Comparison of ENCODE assay signal across 23 cellular contexts in genomic region chr7:149732111-149732561, GRCh38. TPM values are rescaled to one million over a fixed set of nuclear protein-coding genes. Genes with fewer than 3 reads are reported as not detected.
DNase-seq lines count a peak whose midpoint lies in the region; ATAC-seq, FAIRE-seq and TF ChIP-seq lines count a peak whose summit lies in the region.
"Had no signal": no experiment of that assay in that cellular context is flagged by ENCODE, and none has a peak within 500 bp of the region (broad histone marks: within the 10 kb centered on the region; RNA-seq: fewer than 3 reads in every experiment).

No MANE protein-coding gene starts in this region.

- WGBS in endodermal cell (ENCODE audit: insufficient coverage in 1 of 2, insufficient read length in 1 of 2), 2 experiments: 92 to 98% methylated on average over 7 to 10 of the region's 10 CpGs

- CTCF ChIA-PET in HEK293 (lab: Yijun Ruan, JAX): interaction anchor here (2.3 kb wide), 1 partner anchor 10 kb away, joined by 12 read pairs; no protein-coding TSS in a partner anchor

- no peak for ATAC-seq in GM21367 (IDR thresholded peaks at IDR 0.05; ENCODE audit: unreplicated experiment)
- ATAC-seq: CD8-positive, alpha-beta T cell had no signal

- no peak overlapping the region for H3K9ac ChIP-seq in endodermal cell (ENCODE audit: extremely low read depth, low read length, poor library complexity, severe bottlenecking)
- H3K9ac ChIP-seq: BLaER1 treated with 17β-estradiol and CSF1 and Interleukin-3, amounts not matched to agents 10 nM and 100 nM had no signal

- H3K4me3 ChIP-seq in BE2C (ENCODE audit: low read depth, low read length): no peak overlapping the region
- H3K4me3 ChIP-seq in HEK293 (ENCODE audit: low read depth, low read length): no peak overlapping the region
- H3K4me3 ChIP-seq in endodermal cell (ENCODE audit: low read length): no peak overlapping the region
- H3K4me3 ChIP-seq in effector memory CD4-positive, alpha-beta T cell (ENCODE audit: insufficient read depth, low read depth, low read length, poor library complexity, severe bottlenecking): no peak overlapping the region
- H3K4me3 ChIP-seq: BLaER1 treated with 17β-estradiol and CSF1 and Interleukin-3, amounts not matched to agents 10 nM and 100 nM had no signal

- H3K27ac ChIP-seq in HEK293 (ENCODE audit: extremely low read depth, low read depth, low read length): no peak overlapping the region
- H3K27ac ChIP-seq in endodermal cell (ENCODE audit: low read depth, low read length): no peak overlapping the region
- no peak overlapping the region for H3K27ac ChIP-seq in effector memory CD4-positive, alpha-beta T cell (ENCODE audit: insufficient read depth, low read length, poor library complexity, severe bottlenecking)
- H3K27ac ChIP-seq: BLaER1 treated with 17β-estradiol and CSF1 and Interleukin-3, amounts not matched to agents 10 nM and 100 nM had no signal

- no peak overlapping the region for H3K27ac Mint-ChIP-seq in endodermal cell
- H3K27ac Mint-ChIP-seq in nephron progenitor cell: peak overlapping the region; percentile 58
- H3K27ac Mint-ChIP-seq: CD8-positive, alpha-beta T cell had no signal

- H3K36me3 ChIP-seq in BE2C (peaks cover 11% of the 10 kb centered on the region), HEK293 (ENCODE audit: control insufficient read depth in 2 of 2, insufficient read depth in 1 of 2, low read length in 2 of 2) (peaks cover 0 to 79% of the 10 kb centered on the region in 2 experiments; a peak in 1 of 3 replicates), endodermal cell (ENCODE audit: control insufficient read depth, insufficient read depth, low read length) (no peaks in the 10 kb centered on the region)
- peaks cover 42% of the 10 kb centered on the region for H3K36me3 ChIP-seq in effector memory CD4-positive, alpha-beta T cell (ENCODE audit: control insufficient read depth, insufficient read depth, low read length)

- TF ChIP-seq CTCF in BE2C (IDR thresholded peaks at IDR 0.05; ENCODE audit: low read depth, low read length) (no peak), HEK293 (tag by site-specific recombination; IDR thresholded peaks at IDR 0.05) (no peak), endodermal cell (conservative IDR thresholded peaks at IDR 0.05) (no peak), nephron progenitor cell (IDR thresholded peaks at IDR 0.05) (no peak), D721Med (IDR thresholded peaks at IDR 0.05; ENCODE audit: insufficient read depth, missing control alignments) (no peak)

- DNase-seq in BE2C: peak; percentile 47
- peak; percentile 26 for DNase-seq in endodermal cell
- no peak for DNase-seq in nephron progenitor cell
- DNase-seq in effector memory CD4-positive, alpha-beta T cell: no peak
- no peak for DNase-seq in D721Med (ENCODE audit: insufficient read length, low spot score)
- no peak for DNase-seq in NCI-H187 (lab: John Stamatoyannopoulos, UW)
- DNase-seq: Calu3; CD8-positive, alpha-beta T cell; DMS53; EL; NCI-H1417; NCI-H187 treated with DMSO at 0.1 percent for 48 hours; NCI-H2227 treated with DMSO at 0.1 percent for 48 hours; NCI-H510A treated with DMSO at 0.1 percent for 48 hours; NCI-H774; SIG-M5 had no signal

- POLR2A ChIA-PET in HEK293 (lab: Yijun Ruan, JAX): no interaction called here

- H3K4me1 ChIP-seq in BE2C (peaks cover 11% of the 10 kb centered on the region), HEK293 (ENCODE audit: control insufficient read depth, insufficient read depth, low read length) (no peaks in the 10 kb centered on the region), endodermal cell (ENCODE audit: control insufficient read depth, insufficient read depth, low read length) (no peaks in the 10 kb centered on the region)
- H3K4me1 ChIP-seq in effector memory CD4-positive, alpha-beta T cell (ENCODE audit: control insufficient read depth, insufficient read depth, low read length, poor library complexity, severe bottlenecking): peaks cover 6% of the 10 kb centered on the region

- H3K9me3 Mint-ChIP-seq in endodermal cell (no peaks in the 10 kb centered on the region), nephron progenitor cell (no peaks in the 10 kb centered on the region)
- H3K9me3 Mint-ChIP-seq: CD8-positive, alpha-beta T cell had no signal

- no peaks in the 10 kb centered on the region for H3K4me1 Mint-ChIP-seq in endodermal cell
- peaks cover 25% of the 10 kb centered on the region for H3K4me1 Mint-ChIP-seq in nephron progenitor cell

- peaks cover 11% of the 10 kb centered on the region for H3K27me3 ChIP-seq in BE2C
- no peaks in the 10 kb centered on the region for H3K27me3 ChIP-seq in endodermal cell (ENCODE audit: control insufficient read depth, insufficient read depth, low read length, poor library complexity, severe bottlenecking)
- no peaks in the 10 kb centered on the region for H3K27me3 ChIP-seq in effector memory CD4-positive, alpha-beta T cell (replicated peaks; ENCODE audit: control insufficient read depth, insufficient read depth, low read length, poor library complexity, severe bottlenecking)
- H3K27me3 ChIP-seq: BLaER1 treated with 17β-estradiol and CSF1 and Interleukin-3, amounts not matched to agents 10 nM and 100 nM had no signal

- H3K4me3 Mint-ChIP-seq in endodermal cell: no peak overlapping the region
- no peak overlapping the region for H3K4me3 Mint-ChIP-seq in nephron progenitor cell
- H3K4me3 Mint-ChIP-seq: CD8-positive, alpha-beta T cell had no signal

- H3K27me3 Mint-ChIP-seq in endodermal cell (ENCODE audit: insufficient read depth) (peaks cover 3% of the 10 kb centered on the region), nephron progenitor cell (ENCODE audit: low read depth, poor library complexity) (no peaks in the 10 kb centered on the region)

- no peak for FAIRE-seq in D721Med (lab: Jason Lieb, UNC)
- FAIRE-seq: GM12892, GM18507, H54, RCC 7860 had no signal

- H3K9me3 ChIP-seq in BE2C: no peaks in the 10 kb centered on the region
- no peaks in the 10 kb centered on the region for H3K9me3 ChIP-seq in HEK293 (ENCODE audit: control insufficient read depth, insufficient read depth, low read depth, low read length)
- H3K9me3 ChIP-seq in endodermal cell (ENCODE audit: control insufficient read depth, low read length): no peaks in the 10 kb centered on the region
- no peaks in the 10 kb centered on the region for H3K9me3 ChIP-seq in effector memory CD4-positive, alpha-beta T cell (ENCODE audit: control insufficient read depth, low read length)
- H3K9me3 ChIP-seq: BLaER1 treated with 17β-estradiol and CSF1 and Interleukin-3, amounts not matched to agents 10 nM and 100 nM had no signal

- H3K36me3 Mint-ChIP-seq in endodermal cell (ENCODE audit: low read depth) (peaks cover 13% of the 10 kb centered on the region), nephron progenitor cell (ENCODE audit: low read depth) (peaks cover 10% of the 10 kb centered on the region)

TF ChIP-seq in HEK293, 187 proteins besides CTCF, POLR2A, EP300 and RAD21:
- TF ChIP-seq ZNF292 (tag by site-specific recombination; IDR thresholded peaks at IDR 0.05; ENCODE audit: borderline replicate concordance, low read depth) (no peak), GLIS1 (tag by site-specific recombination; IDR thresholded peaks at IDR 0.05) (peak; percentile 64)

RNA-seq across cellular contexts. Expression of gene ZNF467, which starts 41.3 kb away (rescaled TPM):
- 149 TPM for polyA plus RNA-seq in BE2C (2012; ENCODE audit: insufficient read depth, insufficient read length, low read depth)
- total RNA-seq in endodermal cell: 1 to 10 TPM in 1 of 2 donors, under 1 TPM in 1; 0.91 to 2.5 TPM
- 6.0 TPM for polyA plus RNA-seq in endodermal cell (2013, experiment 1 of 2)
- 5.3 TPM for polyA plus RNA-seq in endodermal cell (2013, experiment 2 of 2)

Comparison
In these comparisons a context has a peak if more than half of its experiments do, and no peak if none do; other contexts are left out.
1. DNase-seq: peak in BE2C (single experiment) and endodermal cell (single experiment); none in nephron progenitor cell (single experiment), effector memory CD4-positive, alpha-beta T cell (0 of 3), D721Med (single experiment) and NCI-H187 (0 of 2).